Comparison of ENCODE assay signal across 8 cellular contexts in the genomic region with DNA sequence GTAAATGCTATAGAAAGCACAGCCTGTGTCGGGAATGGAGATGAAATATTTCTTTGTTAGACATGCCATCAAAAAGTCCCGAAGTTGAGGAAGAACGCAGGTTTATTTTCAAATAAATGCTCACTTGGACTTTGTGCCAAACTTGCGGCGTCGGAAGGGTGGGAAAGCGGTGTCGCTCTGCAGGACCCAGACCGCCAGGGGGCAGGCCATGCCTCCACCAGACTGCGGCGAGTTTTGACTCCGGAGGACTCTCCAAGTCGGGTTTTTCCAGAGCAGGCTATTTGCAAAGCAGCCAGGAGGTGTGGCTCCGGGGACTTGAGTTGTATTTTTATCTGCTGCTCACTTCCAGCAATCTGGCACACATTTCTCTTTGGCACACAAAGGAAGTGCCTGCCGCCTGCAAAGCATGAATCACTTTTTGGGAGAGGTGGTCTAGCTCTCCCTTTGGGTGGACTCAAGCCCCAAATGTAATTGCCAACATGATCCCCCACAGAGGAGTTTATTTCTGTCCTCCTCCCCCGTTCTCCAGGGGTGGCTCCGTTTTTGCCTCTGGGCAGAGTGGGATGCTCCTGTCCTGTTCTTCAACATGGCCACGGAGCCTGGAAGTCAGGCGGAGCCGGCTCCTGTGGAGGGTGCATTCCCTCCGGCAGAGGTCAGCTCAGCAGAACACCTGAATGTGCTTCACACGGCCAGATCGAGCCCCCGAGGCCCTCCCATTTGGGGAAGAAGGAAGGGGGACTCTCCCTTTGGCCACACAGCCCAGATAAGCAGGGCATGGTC.
A peak's percentile ranks its signal among the peaks of the same experiment; 100 is the strongest.
DNase-seq lines count a peak whose midpoint lies in the region; ATAC-seq lines count a peak whose summit lies in the region.

No MANE protein-coding gene starts in this region.

- H3K4me3 ChIP-seq in SJCRH30 (no peak overlapping the region), mesenchymal stem cell (ENCODE audit: insufficient read depth in 1 of 2, low read depth in 1 of 2, low read length in 2 of 2) (peak overlapping the region in 1 of 2 experiments; percentile 26), stomach smooth muscle (ENCODE audit: low read length in 2 of 2) (peak overlapping the region; percentile 31 to 57)

- H3K23ac ChIP-seq in mesenchymal stem cell (ENCODE audit: low read length in 2 of 2): no peak overlapping the region

- H3K27me3 ChIP-seq in SJCRH30: 0 out of 2 replicates have a peak, but pooled peaks cover 7% of the 10 kb centered on the region
- H3K27me3 ChIP-seq in mesenchymal stem cell (ENCODE audit: control insufficient read depth in 1 of 2, insufficient read depth in 1 of 2, low read length in 2 of 2): peaks cover 36 to 47% of the 10 kb centered on the region in 2 experiments
- peaks cover 0 to 4% of the 10 kb centered on the region in 2 donors for H3K27me3 ChIP-seq in stomach smooth muscle (ENCODE audit: control insufficient read depth in 1 of 2, insufficient read depth in 2 of 2, low read length in 2 of 2)

- no peak overlapping the region for H2BK120ac ChIP-seq in mesenchymal stem cell (ENCODE audit: low read depth, low read length)

- H3K9ac ChIP-seq in mesenchymal stem cell (ENCODE audit: low read length) (peak overlapping the region; percentile 39), stomach smooth muscle (ENCODE audit: low read length in 2 of 2) (peak overlapping the region in 1 of 2 donors; percentile 17)

- H2AK5ac ChIP-seq in mesenchymal stem cell (ENCODE audit: low read length, severe bottlenecking): no peak overlapping the region

- 27% methylated on average over 24 of the region's 24 CpGs for WGBS in mesenchymal stem cell

- H3K36me3 ChIP-seq in SJCRH30: no peaks in the 10 kb centered on the region
- no peaks in the 10 kb centered on the region for H3K36me3 ChIP-seq in mesenchymal stem cell (ENCODE audit: control insufficient read depth in 1 of 2, insufficient read depth in 2 of 2, low read depth in 1 of 2, low read length in 2 of 2)
- no peaks in the 10 kb centered on the region for H3K36me3 ChIP-seq in stomach smooth muscle (ENCODE audit: control insufficient read depth in 2 of 2, insufficient read depth in 2 of 2, low read length in 2 of 2)

- H2BK15ac ChIP-seq in mesenchymal stem cell (ENCODE audit: low read depth, poor library complexity, severe bottlenecking): no peak overlapping the region

- no peak overlapping the region for H2BK5ac ChIP-seq in mesenchymal stem cell (ENCODE audit: low read depth, low read length, poor library complexity, severe bottlenecking)

- no peak overlapping the region for H3K4ac ChIP-seq in mesenchymal stem cell (ENCODE audit: low read depth in 1 of 2, low read length in 2 of 2)

- no peak overlapping the region for H2BK12ac ChIP-seq in mesenchymal stem cell (ENCODE audit: low read length in 2 of 2)

- H2AFZ ChIP-seq in mesenchymal stem cell (ENCODE audit: low read depth, low read length): no peak overlapping the region

- H3K27ac ChIP-seq in SJCRH30 (no peak overlapping the region), mesenchymal stem cell (ENCODE audit: low read length, poor library complexity, severe bottlenecking) (no peak overlapping the region), stomach smooth muscle (ENCODE audit: low read length) (peak overlapping the region; percentile 46)

- peak; percentile 85 for DNase-seq in Daoy (ENCODE audit: low read depth)
- peak; percentile 64 for DNase-seq in HuH-7.5 (ENCODE audit: low spot score)
- DNase-seq in SJCRH30: peak; percentile 17 to 37
- DNase-seq in epidermal melanocyte (ENCODE audit: insufficient read length, low spot score): peak; percentile 42
- peak; percentile 24 for DNase-seq in mesenchymal stem cell

- H3K14ac ChIP-seq in mesenchymal stem cell (ENCODE audit: low read length in 2 of 2): no peak overlapping the region

- no peak overlapping the region for H3K18ac ChIP-seq in mesenchymal stem cell (ENCODE audit: low read depth in 1 of 2, low read length in 2 of 2)

- H3K4me2 ChIP-seq in mesenchymal stem cell (ENCODE audit: low read length, poor library complexity, severe bottlenecking): no peak overlapping the region

- H4K8ac ChIP-seq in mesenchymal stem cell (ENCODE audit: low read length): no peak overlapping the region

- no peaks in the 10 kb centered on the region for H3K9me3 ChIP-seq in SJCRH30 (replicated peaks)
- H3K9me3 ChIP-seq in mesenchymal stem cell (ENCODE audit: control insufficient read depth, low read length): no peaks in the 10 kb centered on the region
- H3K9me3 ChIP-seq in stomach smooth muscle (ENCODE audit: control insufficient read depth in 2 of 2, low read length in 2 of 2): no peaks in the 10 kb centered on the region

- H3K4me1 ChIP-seq in SJCRH30 (no peaks in the 10 kb centered on the region), mesenchymal stem cell (ENCODE audit: control insufficient read depth, insufficient read depth, low read depth, low read length) (no peaks in the 10 kb centered on the region), stomach smooth muscle (ENCODE audit: control insufficient read depth, insufficient read depth, low read length) (peaks cover 25% of the 10 kb centered on the region)

- no peak overlapping the region for H4K91ac ChIP-seq in mesenchymal stem cell (ENCODE audit: low read length)

- no peak for ATAC-seq in GM18511 (IDR thresholded peaks at IDR 0.05; ENCODE audit: unreplicated experiment)
- ATAC-seq in HG02571 (IDR thresholded peaks at IDR 0.05; ENCODE audit: unreplicated experiment): no peak

- no peaks in the 10 kb centered on the region for H3K79me1 ChIP-seq in mesenchymal stem cell (replicated peaks; ENCODE audit: low read length, poor library complexity, severe bottlenecking)

Comparison
In these comparisons a context has a peak if more than half of its experiments do, and no peak if none do; other contexts are left out.
1. DNase-seq: peak in every context shown above with its lines; median percentile 85 in Daoy; 64 in HuH-7.5; 42 in epidermal melanocyte; 27 in SJCRH30; 24 in mesenchymal stem cell.